Comparison of ENCODE assay signal across 3 cellular contexts in genomic region chr19:7202888-7203287, GRCh38.
TF ChIP-seq lines count a peak whose summit lies in the region.

No MANE protein-coding gene starts in this region.

TF ChIP-seq in WTC11, 78 proteins besides CTCF, POLR2A, EP300 and RAD21 (continues in another document):
- TF ChIP-seq STAT6 (CRISPR knock-in tag; conservative IDR thresholded peaks at IDR 0.05; ENCODE audit: low read depth) (no peak), ZNF671 (CRISPR knock-in tag; IDR thresholded peaks at IDR 0.05) (no peak), PREB (CRISPR knock-in tag; IDR thresholded peaks at IDR 0.05; ENCODE audit: borderline replicate concordance) (no peak), CREB1 (CRISPR knock-in tag; IDR thresholded peaks at IDR 0.05) (no peak)
- TF ChIP-seq, protein P1, sequence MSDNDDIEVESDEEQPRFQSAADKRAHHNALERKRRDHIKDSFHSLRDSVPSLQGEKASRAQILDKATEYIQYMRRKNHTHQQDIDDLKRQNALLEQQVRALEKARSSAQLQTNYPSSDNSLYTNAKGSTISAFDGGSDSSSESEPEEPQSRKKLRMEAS (CRISPR knock-in tag; IDR thresholded peaks at IDR 0.05) = no peak
- TF ChIP-seq, protein P2, sequence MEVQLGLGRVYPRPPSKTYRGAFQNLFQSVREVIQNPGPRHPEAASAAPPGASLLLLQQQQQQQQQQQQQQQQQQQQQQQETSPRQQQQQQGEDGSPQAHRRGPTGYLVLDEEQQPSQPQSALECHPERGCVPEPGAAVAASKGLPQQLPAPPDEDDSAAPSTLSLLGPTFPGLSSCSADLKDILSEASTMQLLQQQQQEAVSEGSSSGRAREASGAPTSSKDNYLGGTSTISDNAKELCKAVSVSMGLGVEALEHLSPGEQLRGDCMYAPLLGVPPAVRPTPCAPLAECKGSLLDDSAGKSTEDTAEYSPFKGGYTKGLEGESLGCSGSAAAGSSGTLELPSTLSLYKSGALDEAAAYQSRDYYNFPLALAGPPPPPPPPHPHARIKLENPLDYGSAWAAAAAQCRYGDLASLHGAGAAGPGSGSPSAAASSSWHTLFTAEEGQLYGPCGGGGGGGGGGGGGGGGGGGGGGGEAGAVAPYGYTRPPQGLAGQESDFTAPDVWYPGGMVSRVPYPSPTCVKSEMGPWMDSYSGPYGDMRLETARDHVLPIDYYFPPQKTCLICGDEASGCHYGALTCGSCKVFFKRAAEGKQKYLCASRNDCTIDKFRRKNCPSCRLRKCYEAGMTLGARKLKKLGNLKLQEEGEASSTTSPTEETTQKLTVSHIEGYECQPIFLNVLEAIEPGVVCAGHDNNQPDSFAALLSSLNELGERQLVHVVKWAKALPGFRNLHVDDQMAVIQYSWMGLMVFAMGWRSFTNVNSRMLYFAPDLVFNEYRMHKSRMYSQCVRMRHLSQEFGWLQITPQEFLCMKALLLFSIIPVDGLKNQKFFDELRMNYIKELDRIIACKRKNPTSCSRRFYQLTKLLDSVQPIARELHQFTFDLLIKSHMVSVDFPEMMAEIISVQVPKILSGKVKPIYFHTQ (CRISPR knock-in tag; IDR thresholded peaks at IDR 0.05) = no peak
- TF ChIP-seq, protein P3, sequence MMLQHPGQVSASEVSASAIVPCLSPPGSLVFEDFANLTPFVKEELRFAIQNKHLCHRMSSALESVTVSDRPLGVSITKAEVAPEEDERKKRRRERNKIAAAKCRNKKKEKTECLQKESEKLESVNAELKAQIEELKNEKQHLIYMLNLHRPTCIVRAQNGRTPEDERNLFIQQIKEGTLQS (CRISPR knock-in tag; conservative IDR thresholded peaks at IDR 0.05) = no peak

TF ChIP-seq in SK-N-SH treated with all-trans-retinoic acid at 6 μM for 48 hours, 23 proteins besides CTCF, POLR2A, EP300 and RAD21 (continued from another document):
- TF ChIP-seq, protein P4, sequence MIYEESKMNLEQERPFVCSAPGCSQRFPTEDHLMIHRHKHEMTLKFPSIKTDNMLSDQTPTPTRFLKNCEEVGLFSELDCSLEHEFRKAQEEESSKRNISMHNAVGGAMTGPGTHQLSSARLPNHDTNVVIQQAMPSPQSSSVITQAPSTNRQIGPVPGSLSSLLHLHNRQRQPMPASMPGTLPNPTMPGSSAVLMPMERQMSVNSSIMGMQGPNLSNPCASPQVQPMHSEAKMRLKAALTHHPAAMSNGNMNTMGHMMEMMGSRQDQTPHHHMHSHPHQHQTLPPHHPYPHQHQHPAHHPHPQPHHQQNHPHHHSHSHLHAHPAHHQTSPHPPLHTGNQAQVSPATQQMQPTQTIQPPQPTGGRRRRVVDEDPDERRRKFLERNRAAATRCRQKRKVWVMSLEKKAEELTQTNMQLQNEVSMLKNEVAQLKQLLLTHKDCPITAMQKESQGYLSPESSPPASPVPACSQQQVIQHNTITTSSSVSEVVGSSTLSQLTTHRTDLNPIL (CRISPR knock-in tag; IDR thresholded peaks at IDR 0.05; ENCODE audit: low read depth) = no peak
- no peak for TF ChIP-seq PATZ1 (CRISPR knock-in tag; IDR thresholded peaks at IDR 0.05; ENCODE audit: borderline replicate concordance)
- no peak for TF ChIP-seq TSHZ2 (CRISPR knock-in tag; IDR thresholded peaks at IDR 0.05)
- no peak for TF ChIP-seq TOX (CRISPR knock-in tag; IDR thresholded peaks at IDR 0.05; ENCODE audit: borderline replicate concordance)

TF ChIP-seq in GM23338, 12 proteins besides CTCF, POLR2A, EP300 and RAD21 (continued from another document):
- no peak for TF ChIP-seq ZNF462 (CRISPR knock-in tag; IDR thresholded peaks at IDR 0.05)
- no peak for TF ChIP-seq CREB1 (CRISPR knock-in tag; IDR thresholded peaks at IDR 0.05; ENCODE audit: low read depth)
- TF ChIP-seq JUNB (IDR thresholded peaks at IDR 0.05; ENCODE audit: unreplicated experiment) = no peak
- no peak for TF ChIP-seq EZH2 (IDR thresholded peaks at IDR 0.05; ENCODE audit: low read depth, unreplicated experiment)
- TF ChIP-seq, protein P5, sequence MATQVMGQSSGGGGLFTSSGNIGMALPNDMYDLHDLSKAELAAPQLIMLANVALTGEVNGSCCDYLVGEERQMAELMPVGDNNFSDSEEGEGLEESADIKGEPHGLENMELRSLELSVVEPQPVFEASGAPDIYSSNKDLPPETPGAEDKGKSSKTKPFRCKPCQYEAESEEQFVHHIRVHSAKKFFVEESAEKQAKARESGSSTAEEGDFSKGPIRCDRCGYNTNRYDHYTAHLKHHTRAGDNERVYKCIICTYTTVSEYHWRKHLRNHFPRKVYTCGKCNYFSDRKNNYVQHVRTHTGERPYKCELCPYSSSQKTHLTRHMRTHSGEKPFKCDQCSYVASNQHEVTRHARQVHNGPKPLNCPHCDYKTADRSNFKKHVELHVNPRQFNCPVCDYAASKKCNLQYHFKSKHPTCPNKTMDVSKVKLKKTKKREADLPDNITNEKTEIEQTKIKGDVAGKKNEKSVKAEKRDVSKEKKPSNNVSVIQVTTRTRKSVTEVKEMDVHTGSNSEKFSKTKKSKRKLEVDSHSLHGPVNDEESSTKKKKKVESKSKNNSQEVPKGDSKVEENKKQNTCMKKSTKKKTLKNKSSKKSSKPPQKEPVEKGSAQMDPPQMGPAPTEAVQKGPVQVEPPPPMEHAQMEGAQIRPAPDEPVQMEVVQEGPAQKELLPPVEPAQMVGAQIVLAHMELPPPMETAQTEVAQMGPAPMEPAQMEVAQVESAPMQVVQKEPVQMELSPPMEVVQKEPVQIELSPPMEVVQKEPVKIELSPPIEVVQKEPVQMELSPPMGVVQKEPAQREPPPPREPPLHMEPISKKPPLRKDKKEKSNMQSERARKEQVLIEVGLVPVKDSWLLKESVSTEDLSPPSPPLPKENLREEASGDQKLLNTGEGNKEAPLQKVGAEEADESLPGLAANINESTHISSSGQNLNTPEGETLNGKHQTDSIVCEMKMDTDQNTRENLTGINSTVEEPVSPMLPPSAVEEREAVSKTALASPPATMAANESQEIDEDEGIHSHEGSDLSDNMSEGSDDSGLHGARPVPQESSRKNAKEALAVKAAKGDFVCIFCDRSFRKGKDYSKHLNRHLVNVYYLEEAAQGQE (IDR thresholded peaks at IDR 0.05; ENCODE audit: unreplicated experiment) = no peak
- TF ChIP-seq NANOG (IDR thresholded peaks at IDR 0.05; ENCODE audit: borderline replicate concordance) = no peak
